ENCODE assay signal across 12 cellular contexts in genomic region chr9:86732514-86732913, GRCh38.
DNase-seq lines count a peak whose midpoint lies in the region; ATAC-seq, FAIRE-seq and TF ChIP-seq lines count a peak whose summit lies in the region.
"Had no signal": no experiment of that assay in that cellular context is flagged by ENCODE, and none has a peak within 500 bp of the region (broad histone marks: within the 10 kb centered on the region; RNA-seq: fewer than 3 reads in every experiment).

No MANE protein-coding gene starts in this region.

- no peak overlapping the region for H3K9ac ChIP-seq in keratinocyte (ENCODE audit: control insufficient read depth, extremely low read depth, insufficient read depth, low read length)

- peak; percentile 96 for FAIRE-seq in keratinocyte (lab: Jason Lieb, UNC)
- FAIRE-seq: colon had no signal

- no TSS peak for BruUV-seq in MCF 10A (replicated peaks; lab: Mats Ljungman, UMichigan)

- no peaks in the 10 kb centered on the region for H3K79me2 ChIP-seq in keratinocyte (ENCODE audit: control insufficient read depth, insufficient read depth, low read length)

- CTCF ChIA-PET in MCF 10A (lab: Yijun Ruan, JAX) = no interaction called here

- peak overlapping the region; percentile 44 for H3K27ac ChIP-seq in keratinocyte (ENCODE audit: control insufficient read depth, insufficient read depth, low read length)

- peak overlapping the region; percentile 43 for H3K27ac Mint-ChIP-seq in MCF 10A (ENCODE audit: low read depth, unreplicated experiment)
- H3K27ac Mint-ChIP-seq: immature natural killer cell had no signal

- ATAC-seq in GM21723 (IDR thresholded peaks at IDR 0.05; ENCODE audit: unreplicated experiment) = no peak

- H3K4me1 ChIP-seq in keratinocyte (ENCODE audit: control insufficient read depth, extremely low read depth, insufficient read depth, low read length) = peaks cover 18% of the 10 kb centered on the region

- H3K36me3 Mint-ChIP-seq in MCF 10A (ENCODE audit: insufficient read depth, unreplicated experiment) = no peaks in the 10 kb centered on the region

- POLR2A ChIA-PET in MCF 10A (lab: Yijun Ruan, JAX) = interaction anchor here (0.8 to 2.3 kb wide), 9 partner anchors 9 to 322 kb away, joined by 3 to 14 read pairs (median 4); partner anchors contain the start of gene GAS1

- TF ChIP-seq CTCF in MCF 10A (IDR thresholded peaks at IDR 0.05; ENCODE audit: unreplicated experiment) (no peak), keratinocyte (optimal IDR thresholded peaks at IDR 0.05 in 1 of 3, IDR thresholded peaks at IDR 0.05 in 1 of 3, conservative IDR thresholded peaks at IDR 0.05 in 1 of 3; ENCODE audit: extremely low read depth in 1 of 3, insufficient read depth in 2 of 3, low read length in 3 of 3) (no peak)

- dilution Hi-C loops in keratinocyte (cut with MboI; ENCODE audit: extremely low pct_ligation_motif_present, low sequenced_read_pairs) = no loop called here

- H3K4me2 ChIP-seq in keratinocyte (ENCODE audit: control insufficient read depth, extremely low read depth, insufficient read depth, low read depth, low read length) = peak overlapping the region; percentile 70

- H2AFZ ChIP-seq in keratinocyte (ENCODE audit: control insufficient read depth, low read length) = no peak overlapping the region

- H3K9me3 Mint-ChIP-seq in MCF 10A (ENCODE audit: unreplicated experiment) = no peaks in the 10 kb centered on the region
- H3K9me3 Mint-ChIP-seq: immature natural killer cell had no signal

- no peaks in the 10 kb centered on the region for H3K36me3 ChIP-seq in keratinocyte (ENCODE audit: control insufficient read depth in 2 of 2, extremely low read depth in 1 of 2, insufficient read depth in 2 of 2, low read length in 2 of 2)

- no peaks in the 10 kb centered on the region for H3K9me1 ChIP-seq in keratinocyte (ENCODE audit: control insufficient read depth, extremely low read depth, insufficient read depth, low read length)

- DNase-seq in HT1080 (ENCODE audit: low read depth) = peak; percentile 92
- DNase-seq in MCF 10A (ENCODE audit: unreplicated experiment) = peak; percentile 95
- DNase-seq in keratinocyte (ENCODE audit: low read depth, low spot score) = peak; percentile 57
- DNase-seq in NCI-H82 treated with DMSO at 0.1 percent for 48 hours (lab: John Stamatoyannopoulos, UW; ENCODE audit: unreplicated experiment) = no peak
- no peak for DNase-seq in medulla oblongata (ENCODE audit: extremely low spot score)
- no peak for DNase-seq in C1 segment of cervical spinal cord (lab: John Stamatoyannopoulos, UW)
- DNase-seq: activated CD8-positive, alpha-beta memory T cell treated with anti-CD3 and anti-CD28 coated beads, Interleukin-2, amount 50 U/mL, for 48 hours; GDM1; immature natural killer cell; occipital lobe had no signal

- intact Hi-C loops in MCF 10A (cut with micrococcal nuclease) = no loop called here

- peaks cover 45% of the 10 kb centered on the region for H3K4me1 Mint-ChIP-seq in MCF 10A (ENCODE audit: insufficient read depth, unreplicated experiment)
- H3K4me1 Mint-ChIP-seq: immature natural killer cell had no signal

- H3K27me3 ChIP-seq in keratinocyte (ENCODE audit: control insufficient read depth, extremely low read depth, insufficient read depth, low read length) = no peaks in the 10 kb centered on the region

- H3K4me3 Mint-ChIP-seq in MCF 10A (ENCODE audit: unreplicated experiment) = no peak overlapping the region
- H3K4me3 Mint-ChIP-seq: immature natural killer cell had no signal

- no peaks in the 10 kb centered on the region for H3K27me3 Mint-ChIP-seq in MCF 10A (ENCODE audit: insufficient read depth, unreplicated experiment)

- H4K20me1 ChIP-seq in keratinocyte (ENCODE audit: control insufficient read depth, extremely low read depth, insufficient read depth, low read length) = no peaks in the 10 kb centered on the region

- no peak overlapping the region for H3K4me3 ChIP-seq in keratinocyte (ENCODE audit: control insufficient read depth in 2 of 3, extremely low read depth in 1 of 3, insufficient read depth in 2 of 3, low read depth in 1 of 3, low read length in 3 of 3)

- no peaks in the 10 kb centered on the region for H3K9me3 ChIP-seq in keratinocyte (ENCODE audit: control insufficient read depth, low read depth, low read length)

Comparison
In these comparisons a context has a peak if more than half of its experiments do, and no peak if none do; other contexts are left out.
1. DNase-seq: peak in HT1080 (single experiment), MCF 10A (single experiment) and keratinocyte (single experiment); none in NCI-H82 treated with DMSO at 0.1 percent for 48 hours (single experiment), medulla oblongata (single experiment) and C1 segment of cervical spinal cord (0 of 14).